ENCODE assay signal across 14 cellular contexts in genomic region chr11:27420217-27420616, GRCh38.
"Had no signal": no experiment of that assay in that cellular context is flagged by ENCODE, and none has a peak within 500 bp of the region (broad histone marks: within the 10 kb centered on the region; RNA-seq: fewer than 3 reads in every experiment).

No MANE protein-coding gene starts in this region.

- H3K27ac ChIP-seq: ovary, testis, VCaP had no signal

- ATAC-seq: activated CD8-positive, alpha-beta T cell treated with anti-CD3 and anti-CD28 coated beads for 36 hours; gastrocnemius medialis; left ventricle myocardium superior had no signal

- H3K9me3 ChIP-seq: breast epithelium, gastrocnemius medialis, ovary, testis had no signal

- H3K36me3 ChIP-seq: breast epithelium, gastrocnemius medialis, ovary had no signal

- H3K27me3 ChIP-seq: breast epithelium, gastrocnemius medialis, ovary, testis had no signal

- H3K4me1 ChIP-seq: testis had no signal

- H3K4me3 ChIP-seq: breast epithelium, gastrocnemius medialis, ovary, testis had no signal

- DNase-seq: activated CD4-positive, alpha-beta T cell treated with anti-CD3 and anti-CD28 coated beads for 4 hours; activated CD8-positive, alpha-beta memory T cell treated with anti-CD3 and anti-CD28 coated beads, Interleukin-2, amount 50 U/mL, for 4 hours; activated CD8-positive, alpha-beta T cell treated with anti-CD3 and anti-CD28 coated beads for 36 hours; activated naive CD8-positive, alpha-beta T cell treated with anti-CD3 and anti-CD28 coated beads, Interleukin-2, amount 10 ng/mL, durations not matched to agents 7 days and 5 days; anterior cingulate cortex; gastrocnemius medialis; kidney; left ventricle myocardium superior; ovary; stimulated activated CD4-positive, alpha-beta T cell treated with anti-CD3 and anti-CD28 coated beads, Interleukin-15, amount 100 ng/mL, for 24 hours; stimulated activated CD4-positive, alpha-beta T cell treated with anti-CD3 and anti-CD28 coated beads, Interleukin-4, amount 100 ng/mL, for 24 hours; testis had no signal
